In the genomic region with DNA sequence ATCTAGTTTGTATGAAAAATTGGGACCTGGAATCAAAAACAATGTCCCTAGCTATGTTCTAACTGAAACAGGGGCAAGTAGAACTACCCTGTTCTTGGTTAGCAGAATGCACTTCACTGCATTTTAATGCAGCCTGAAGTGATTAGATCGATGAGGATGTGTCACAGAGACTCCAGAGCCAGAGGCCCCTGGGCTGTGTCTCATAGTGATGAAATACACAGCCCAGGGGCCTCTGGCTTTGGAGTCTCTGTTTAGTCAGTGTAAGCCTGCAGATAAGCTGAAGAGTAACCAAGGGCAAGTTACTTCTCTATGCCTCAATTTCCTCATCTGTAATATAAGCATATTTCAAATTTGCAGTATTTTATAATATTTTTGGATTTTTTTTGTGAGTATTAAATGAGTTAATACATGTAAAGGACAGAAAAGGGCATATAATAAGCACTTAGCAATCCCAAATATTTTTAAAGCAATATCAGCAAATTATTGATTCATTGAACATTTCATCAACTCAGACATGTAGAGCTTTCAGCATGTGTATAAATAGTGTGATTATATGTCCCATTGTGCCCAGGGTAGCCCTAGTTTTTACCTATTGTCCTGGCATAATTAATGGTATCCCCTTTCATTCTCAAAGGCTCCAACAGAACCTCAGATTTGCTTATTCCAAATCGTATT, we compare ENCODE assay signal across 20 cellular contexts. TPM values are rescaled to one million over a fixed set of nuclear protein-coding genes. Genes with fewer than 3 reads are reported as not detected.
DNase-seq lines count a peak whose midpoint lies in the region; ATAC-seq, FAIRE-seq and TF ChIP-seq lines count a peak whose summit lies in the region.
"Had no signal": no experiment of that assay in that cellular context is flagged by ENCODE, and none has a peak within 500 bp of the region (broad histone marks: within the 10 kb centered on the region; RNA-seq: fewer than 3 reads in every experiment).

No MANE protein-coding gene starts in this region.

- H3K27ac ChIP-seq in right lobe of liver: no peak overlapping the region
- H3K27ac ChIP-seq: suprapubic skin had no signal

- intact Hi-C loops in right lobe of liver (cut with DNase I): no loop called here

- H3K27me3 ChIP-seq in MG63 (no peaks in the 10 kb centered on the region), bronchial epithelial cell (ENCODE audit: control insufficient read depth, insufficient read depth, low read length) (peaks cover 2% of the 10 kb centered on the region), right lobe of liver (no peaks in the 10 kb centered on the region)
- H3K27me3 ChIP-seq: suprapubic skin had no signal

- H3K36me3 ChIP-seq in MG63 (no peaks in the 10 kb centered on the region), bronchial epithelial cell (ENCODE audit: control insufficient read depth, insufficient read depth, low read length) (no peaks in the 10 kb centered on the region), right lobe of liver (no peaks in the 10 kb centered on the region)
- H3K36me3 ChIP-seq: suprapubic skin had no signal

- 30% methylated on average over 2 of the region's 2 CpGs for WGBS in right lobe of liver (ENCODE audit: insufficient coverage, low coverage, low lambda C conversion rate, missing lambda C conversion rate)

- no peak for TF ChIP-seq CTCF in bronchial epithelial cell (IDR thresholded peaks at IDR 0.05; ENCODE audit: insufficient read depth, low read length, severe bottlenecking)
- TF ChIP-seq CTCF in right lobe of liver (IDR thresholded peaks at IDR 0.05): no peak

- no peak for TF ChIP-seq POLR2A in right lobe of liver (IDR thresholded peaks at IDR 0.05)

- FAIRE-seq in bronchial epithelial cell (lab: Jason Lieb, UNC): no peak
- FAIRE-seq: small intestine had no signal

- DNase-seq in EH (ENCODE audit: low read depth) (peak; percentile 51), MG63 (peak; percentile 32), bronchial epithelial cell (ENCODE audit: low read depth) (peak; percentile 34), right lobe of liver (peak in 1 of 3 donors; percentile 29), NCI-H1048 (lab: John Stamatoyannopoulos, UW) (no peak), NOMO-1 treated with DMSO at 0.1 percent for 48 hours (lab: John Stamatoyannopoulos, UW; ENCODE audit: unreplicated experiment) (no peak)
- no peak for DNase-seq in central memory CD4-positive, alpha-beta T cell
- DNase-seq: CD4-positive, alpha-beta T cell; GF-D8; natural killer cell; NCI-H146; NCI-H526 treated with DMSO at 0.1 percent for 48 hours; small intestine had no signal

- H3K4me1 ChIP-seq in right lobe of liver: peaks cover 0 to 8% (median 0%) of the 10 kb centered on the region in 4 donors
- H3K4me1 ChIP-seq: suprapubic skin had no signal

- H3K4me3 ChIP-seq in MG63: no peak overlapping the region
- H3K4me3 ChIP-seq in bronchial epithelial cell (ENCODE audit: low read depth, low read length): no peak overlapping the region
- no peak overlapping the region for H3K4me3 ChIP-seq in right lobe of liver
- H3K4me3 ChIP-seq: suprapubic skin had no signal

- peaks cover 5% of the 10 kb centered on the region; the same call in 1 of the 2 replicates for H3K9me3 ChIP-seq in MG63
- no peaks in the 10 kb centered on the region for H3K9me3 ChIP-seq in right lobe of liver
- H3K9me3 ChIP-seq: suprapubic skin had no signal

- ATAC-seq in right lobe of liver (peak; percentile 34 to 96 (median 82)), HG02798 (IDR thresholded peaks at IDR 0.05; ENCODE audit: poor library complexity, unreplicated experiment) (no peak)
- ATAC-seq: activated naive CD4-positive, alpha-beta T cell treated with anti-CD3 and anti-CD28 coated beads, Interleukin-2, amount 50 U/mL, for 72 hours; natural killer cell; WTC11 had no signal

RNA-seq across cellular contexts. Expression of gene APOBEC4, which starts 23.5 kb away (rescaled TPM):
- not detected in 2 replicates for total RNA-seq in MG63 (2014; rRNA removed; shearing (Covaris generic); ENCODE audit: low replicate concordance)
- not detected in 2 replicates for total RNA-seq in bronchial epithelial cell
- not detected for total RNA-seq in right lobe of liver
- total RNA-seq: activated naive CD4-positive, alpha-beta T cell treated with anti-CD3 and anti-CD28 coated beads, Interleukin-2, amount 50 U/mL, for 72 hours; CD4-positive, alpha-beta T cell; dermis microvascular lymphatic vessel endothelial cell; glomerular endothelial cell; natural killer cell; SK-MEL-5; suprapubic skin; WTC11 had no signal

RNA-seq across cellular contexts. Expression of gene ARPC5, which starts 41.1 kb away (rescaled TPM):
- 232 and 372 TPM in 2 replicates for total RNA-seq in MG63 (2014; rRNA removed; shearing (Covaris generic); ENCODE audit: low replicate concordance)
- total RNA-seq in bronchial epithelial cell (95.3 and 182 TPM in 2 replicates), right lobe of liver (10 to 100 TPM; 23.6 to 70.5 (median 41.3) TPM)

Comparison
In these comparisons a context has a peak if more than half of its experiments do, and no peak if none do; other contexts are left out.
1. DNase-seq: peak in EH (single experiment), MG63 (single experiment) and bronchial epithelial cell (single experiment); none in central memory CD4-positive, alpha-beta T cell (single experiment), NCI-H1048 (single experiment) and NOMO-1 treated with DMSO at 0.1 percent for 48 hours (single experiment).